17 cellular contexts compared by ENCODE assay signal in the genomic region with DNA sequence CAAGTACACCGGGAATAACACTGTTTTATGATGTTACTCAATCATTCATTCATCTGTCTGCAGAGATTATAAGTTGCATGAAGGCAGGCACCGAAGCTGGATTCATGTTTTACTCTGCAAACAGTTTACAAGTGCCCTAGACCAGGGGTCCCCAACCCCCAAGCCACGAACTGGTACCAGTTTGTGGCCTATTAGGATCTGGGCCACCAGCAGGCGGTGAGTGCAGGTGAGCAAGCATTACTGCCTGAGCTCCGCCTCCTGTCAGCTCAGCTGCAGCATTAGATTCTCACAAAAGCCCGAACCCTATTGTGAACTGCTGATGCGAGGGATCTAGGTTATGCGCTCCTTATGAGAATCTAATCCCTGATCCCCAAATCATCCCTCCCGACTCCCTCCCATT. TPM values are rescaled to one million over a fixed set of nuclear protein-coding genes. Genes with fewer than 3 reads are reported as not detected.
DNase-seq lines count a peak whose midpoint lies in the region; ATAC-seq, FAIRE-seq and TF ChIP-seq lines count a peak whose summit lies in the region.
"Had no signal": no experiment of that assay in that cellular context is flagged by ENCODE, and none has a peak within 500 bp of the region (broad histone marks: within the 10 kb centered on the region; RNA-seq: fewer than 3 reads in every experiment).

No MANE protein-coding gene starts in this region.

- H3K27ac Mint-ChIP-seq in GM23338 = no peak overlapping the region
- H3K27ac Mint-ChIP-seq in H9 = no peak overlapping the region
- H3K27ac Mint-ChIP-seq in type B pancreatic cell = no peak overlapping the region

- H3T11ph ChIP-seq in H9 (ENCODE audit: low read length) = no peak overlapping the region

- H2BK12ac ChIP-seq in H9 (ENCODE audit: insufficient read length, low read depth, low read length) (no peak overlapping the region), H1 (ENCODE audit: low read depth, low read length) (no peak overlapping the region)

- peak in 1 of 2 experiments; percentile 1; a peak in 1 of 4 replicates for TF ChIP-seq RAD21 in H1 (IDR thresholded peaks at IDR 0.05 in 1 of 2, conservative IDR thresholded peaks at IDR 0.05 in 1 of 2; ENCODE audit: low read depth in 2 of 2, low read length in 2 of 2)

- no peak overlapping the region for H2BK5ac ChIP-seq in H9 (ENCODE audit: insufficient read length, low read length)
- no peak overlapping the region for H2BK5ac ChIP-seq in H1 (ENCODE audit: low read depth, low read length)

- no peak for TF ChIP-seq POLR2A in H1 (IDR thresholded peaks at IDR 0.05; ENCODE audit: control extremely low read depth in 1 of 2, low read depth in 2 of 2, low read length in 2 of 2)
- no peak for TF ChIP-seq POLR2A in GM12892 (IDR thresholded peaks at IDR 0.05; ENCODE audit: low read depth, low read length)

- no peak overlapping the region for H2BK20ac ChIP-seq in H9 (ENCODE audit: low read depth, low read length, poor library complexity, severe bottlenecking)
- H2BK20ac ChIP-seq in H1 (ENCODE audit: low read length) = no peak overlapping the region

- no peaks in the 10 kb centered on the region for H3K27me3 ChIP-seq in GM23338 (ENCODE audit: insufficient read depth)
- no peaks in the 10 kb centered on the region for H3K27me3 ChIP-seq in H9 (ENCODE audit: insufficient read depth, low read length)
- no peaks in the 10 kb centered on the region for H3K27me3 ChIP-seq in H1 (replicated peaks in 1 of 4; ENCODE audit: control insufficient read depth in 3 of 4, extremely low read depth in 1 of 4, insufficient read depth in 3 of 4, low read length in 3 of 4)

- FAIRE-seq in H1 (lab: Jason Lieb, UNC) (no peak), GM12892 (lab: Jason Lieb, UNC) (no peak)
- FAIRE-seq: A549, GM12891 had no signal

- H3K14ac ChIP-seq in H9 (ENCODE audit: insufficient read depth, low read length) (no peak overlapping the region), H1 (ENCODE audit: insufficient read length) (no peak overlapping the region)

- H2AFZ ChIP-seq in GM23338 = 0 out of 2 replicates have a peak overlapping the region, but pooled peaks have one; percentile 56
- no peak overlapping the region for H2AFZ ChIP-seq in H9 (ENCODE audit: low read length)
- no peak overlapping the region for H2AFZ ChIP-seq in H1 (ENCODE audit: low read length)

- POLR2A ChIA-PET in H1 (lab: Charles Lee; ENCODE audit: partially characterized antibody) = no interaction called here

- H2AK5ac ChIP-seq in H9 (ENCODE audit: insufficient read length, low read length) = no peak overlapping the region
- no peak overlapping the region for H2AK5ac ChIP-seq in H1 (ENCODE audit: low read depth, low read length)

- H3F3A ChIP-seq in GM23338 (replicated peaks; ENCODE audit: low read depth) = no peaks in the 10 kb centered on the region

- H4K20me1 ChIP-seq in GM23338 (replicated peaks; ENCODE audit: insufficient read depth) = no peaks in the 10 kb centered on the region
- H4K20me1 ChIP-seq in H9 (ENCODE audit: control insufficient read depth, insufficient read depth, insufficient read length) = no peaks in the 10 kb centered on the region
- no peaks in the 10 kb centered on the region for H4K20me1 ChIP-seq in H1 (replicated peaks in 1 of 2; ENCODE audit: control insufficient read depth in 1 of 2, insufficient read depth in 2 of 2, low read length in 2 of 2)

- H4K5ac ChIP-seq in H9 (ENCODE audit: insufficient read length, low read depth, low read length) (no peak overlapping the region), H1 (ENCODE audit: insufficient read length, low read depth, low read length) (no peak overlapping the region)

- no peak overlapping the region for H3K4me2 ChIP-seq in GM23338
- H3K4me2 ChIP-seq in H9 (ENCODE audit: insufficient read depth, insufficient read length, low read length) = no peak overlapping the region
- no peak overlapping the region for H3K4me2 ChIP-seq in H1 (ENCODE audit: insufficient read depth in 1 of 2, low read depth in 2 of 2, low read length in 2 of 2)
- H3K4me2 ChIP-seq: A549 had no signal

- H3K9me2 ChIP-seq in GM23338 (ENCODE audit: insufficient read depth) = 0 out of 2 replicates have a peak, but pooled peaks cover 2% of the 10 kb centered on the region

- peaks cover 3% of the 10 kb centered on the region; the same call in 1 of the 3 replicates for H3K36me3 Mint-ChIP-seq in GM23338 (ENCODE audit: low read depth)
- peaks cover 0 to 7% (median 2%) of the 10 kb centered on the region in 3 experiments; a peak in 2 of 7 replicates for H3K36me3 Mint-ChIP-seq in H9 (ENCODE audit: insufficient read depth in 1 of 3, low read depth in 3 of 3)
- H3K36me3 Mint-ChIP-seq in type B pancreatic cell = no peaks in the 10 kb centered on the region
- H3K36me3 Mint-ChIP-seq: CD4-positive, alpha-beta memory T cell had no signal

- H3K9me3 ChIP-seq in H9 (ENCODE audit: control insufficient read depth, low read depth, low read length) = no peaks in the 10 kb centered on the region
- no peaks in the 10 kb centered on the region for H3K9me3 ChIP-seq in H1 (ENCODE audit: insufficient read depth in 2 of 2, low read depth in 1 of 2, low read length in 1 of 2)
- H3K9me3 ChIP-seq: A549 had no signal

- CTCF ChIA-PET in H1 (lab: Charles Lee; ENCODE audit: partially characterized antibody) = interaction anchor here (3.5 kb wide), 1 partner anchor 8 kb away, joined by 32 read pairs; no protein-coding TSS in a partner anchor

- H3K18ac ChIP-seq in H9 (ENCODE audit: insufficient read length, low read depth, low read length) (no peak overlapping the region), H1 (ENCODE audit: extremely low read depth, low read length) (no peak overlapping the region)

- H3K23me2 ChIP-seq in H9 (ENCODE audit: insufficient read length, low read depth, low read length, poor library complexity, severe bottlenecking) (no peaks in the 10 kb centered on the region), H1 (ENCODE audit: low read depth, low read length) (no peaks in the 10 kb centered on the region)

- H4K91ac ChIP-seq in H9 (ENCODE audit: insufficient read length, low read depth, low read length) (no peak overlapping the region), H1 (replicated peaks; ENCODE audit: insufficient read length, low read length) (no peak overlapping the region)

- H3K27me3 Mint-ChIP-seq in GM23338 (ENCODE audit: insufficient read depth, low read depth, poor library complexity) (peaks cover 2% of the 10 kb centered on the region), H9 (ENCODE audit: low read depth) (peaks cover 5% of the 10 kb centered on the region), type B pancreatic cell (peaks cover 43% of the 10 kb centered on the region)

- H3K36me3 ChIP-seq in GM23338 (ENCODE audit: insufficient read depth) = no peaks in the 10 kb centered on the region
- H3K36me3 ChIP-seq in H1 (ENCODE audit: control insufficient read depth in 2 of 4, insufficient read depth in 4 of 4, low read length in 3 of 4) = no peaks in the 10 kb centered on the region

- H3K56ac ChIP-seq in H9 (ENCODE audit: insufficient read length, low read depth, low read length) (no peak overlapping the region), H1 (replicated peaks; ENCODE audit: insufficient read length, low read depth, low read length) (no peak overlapping the region)

- H3K27ac ChIP-seq in GM23338 (ENCODE audit: low read depth) (no peak overlapping the region), H9 (ENCODE audit: insufficient read length, low read depth, low read length) (no peak overlapping the region), H1 (ENCODE audit: low read depth, low read length) (no peak overlapping the region)
- H3K27ac ChIP-seq: A549 had no signal

- peak; percentile 42 for DNase-seq in GM23338 (ENCODE audit: low spot score)
- DNase-seq in H9 = peak; percentile 54
- no peak for DNase-seq in H1 (ENCODE audit: low read depth in 1 of 2, low spot score in 2 of 2)
- DNase-seq in type B pancreatic cell (ENCODE audit: extremely low spot score, unreplicated experiment) = no peak
- DNase-seq in GM12892 (ENCODE audit: insufficient read length) = no peak
- no peak for DNase-seq in stimulated activated CD4-positive, alpha-beta T cell treated with anti-CD3 and anti-CD28 coated beads, Interleukin-2, amount 100 ng/mL, for 48 hours
- DNase-seq: 8988T; C1 segment of cervical spinal cord; Calu3; CD4-positive, alpha-beta memory T cell; COR-L47; DMS53; GF-D8; HCEC 1CT had no signal

- H3K4ac ChIP-seq in H9 (ENCODE audit: low read depth, low read length) = no peak overlapping the region
- H3K4ac ChIP-seq in H1 (replicated peaks; ENCODE audit: insufficient read length, low read depth, low read length) = no peak overlapping the region

- ATAC-seq in GM23338 = peak; percentile 65
- ATAC-seq: A549 had no signal

- H3K4me1 ChIP-seq in GM23338 (ENCODE audit: insufficient read depth) (no peaks in the 10 kb centered on the region; the same call in 1 of the 2 replicates), H9 (ENCODE audit: insufficient read depth, low read length) (no peaks in the 10 kb centered on the region), H1 (replicated peaks in 1 of 4; ENCODE audit: control insufficient read depth in 3 of 4, insufficient read depth in 4 of 4, low read length in 3 of 4) (peaks cover 0 to 8% (median 2%) of the 10 kb centered on the region in 4 experiments; a peak in 2 of 7 replicates)

- H3K9ac ChIP-seq in H9 (ENCODE audit: extremely low read depth, insufficient read length, low read length) (no peak overlapping the region), H1 (replicated peaks in 1 of 4; ENCODE audit: extremely low read depth in 1 of 4, low read depth in 3 of 4, low read length in 3 of 4) (no peak overlapping the region)

- H3K4me3 ChIP-seq in GM23338 (no peak overlapping the region), H1 (ENCODE audit: extremely low read depth in 1 of 4, insufficient read depth in 2 of 4, low read depth in 3 of 4, low read length in 4 of 4) (no peak overlapping the region)
- H3K4me3 ChIP-seq: A549 had no signal

- H3K4me3 Mint-ChIP-seq in GM23338 (no peak overlapping the region), H9 (no peak overlapping the region), type B pancreatic cell (no peak overlapping the region)
- H3K4me3 Mint-ChIP-seq: CD4-positive, alpha-beta memory T cell had no signal

- H3K79me2 ChIP-seq in GM23338 (replicated peaks; ENCODE audit: insufficient read depth) = no peaks in the 10 kb centered on the region
- H3K79me2 ChIP-seq in H9 (ENCODE audit: insufficient read depth, low read length) = no peaks in the 10 kb centered on the region
- no peaks in the 10 kb centered on the region for H3K79me2 ChIP-seq in H1 (ENCODE audit: control insufficient read depth in 1 of 2, insufficient read depth in 2 of 2, low read length in 2 of 2)

- H3K23ac ChIP-seq in H9 (ENCODE audit: insufficient read length, low read depth, low read length) (no peak overlapping the region), H1 (ENCODE audit: insufficient read length) (no peak overlapping the region)

- H3K79me1 ChIP-seq in H9 (ENCODE audit: insufficient read depth, low read depth, low read length, poor library complexity, severe bottlenecking) (no peaks in the 10 kb centered on the region), H1 (ENCODE audit: low read depth, low read length) (no peaks in the 10 kb centered on the region)

- H4K8ac ChIP-seq in H9 (replicated peaks; ENCODE audit: insufficient read length, low read depth, low read length) (no peak overlapping the region), H1 (ENCODE audit: extremely low read depth, insufficient read depth, low read length) (no peak overlapping the region)

- WGBS in H9 (ENCODE audit: extremely low coverage, insufficient read length, low lambda C conversion rate) = no CpG with 5 or more reads among the region's 9 CpGs
- WGBS in H1 (ENCODE audit: extremely low coverage in 1 of 2, insufficient coverage in 1 of 2, insufficient read length in 1 of 2, insufficient replicate concordance in 2 of 2, low coverage in 1 of 2, low lambda C conversion rate in 2 of 2, missing lambda C conversion rate in 1 of 2), 2 experiments = 84% methylated on average over 9 of the region's 9 CpGs; no CpG with 5 or more reads in 1 of the 2 experiments

- H2BK15ac ChIP-seq in H9 (ENCODE audit: low read depth, low read length) (no peak overlapping the region), H1 (ENCODE audit: low read length) (no peak overlapping the region)

- TF ChIP-seq EP300 in H1 (IDR thresholded peaks at IDR 0.05; ENCODE audit: borderline replicate concordance in 1 of 2, low read depth in 2 of 2, low read length in 2 of 2) = no peak

- TF ChIP-seq CTCF in GM23338 (conservative IDR thresholded peaks at IDR 0.05; ENCODE audit: low read depth in 2 of 2) (no peak), H9 (conservative IDR thresholded peaks at IDR 0.05) (peak; percentile 28; the same call in 1 of the 3 replicates), H1 (IDR thresholded peaks at IDR 0.05; ENCODE audit: control extremely low read depth in 1 of 3, insufficient read depth in 1 of 3, low read depth in 1 of 3, low read length in 3 of 3) (peak; percentile 7 to 40 (median 24); a peak in 2 of 4 replicates), type B pancreatic cell (conservative IDR thresholded peaks at IDR 0.05) (no peak)

- H3K9me3 Mint-ChIP-seq in GM23338 (peaks cover 5% of the 10 kb centered on the region; the same call in 2 of the 3 replicates), H9 (peaks cover 4 to 9% of the 10 kb centered on the region in 2 experiments; a peak in 4 of 5 replicates), type B pancreatic cell (no peaks in the 10 kb centered on the region)

- H3K4me1 Mint-ChIP-seq in GM23338 (peaks cover 10% of the 10 kb centered on the region; the same call in 2 of the 3 replicates), H9 (peaks cover 12 to 17% of the 10 kb centered on the region in 2 experiments), type B pancreatic cell (ENCODE audit: unreplicated experiment) (no peaks in the 10 kb centered on the region)
- H3K4me1 Mint-ChIP-seq: CD4-positive, alpha-beta memory T cell had no signal

- H2BK120ac ChIP-seq in H9 (ENCODE audit: low read depth, low read length, poor library complexity, severe bottlenecking) (no peak overlapping the region), H1 (replicated peaks; ENCODE audit: low read depth, low read length) (no peak overlapping the region)

RNA-seq across cellular contexts. Expression of gene PLXNC1, which starts 38.1 kb away (rescaled TPM):
- 2.4 and 6.5 TPM in 2 replicates for total RNA-seq in GM23338 (2014; rRNA removed; shearing (Covaris generic))
- 1.4 and 1.9 TPM in 2 replicates for polyA plus RNA-seq in GM23338 (2016; fragmentation: Nextera tagmentation; extraction: Ambion mirVana)
- 0.53 and 1.2 TPM in 2 replicates for total RNA-seq in H9 (2021)
- total RNA-seq in H1 (2021; fragmentation: NEBNext Ultra II Directional; extraction: Animal tissue kit (Norgen Biotek cat#: 25700)) = 1.3 and 2.0 TPM in 2 replicates
- 0.83 and 0.86 TPM in 2 replicates for polyA plus RNA-seq in H1 (2011; rRNA removed)
- polyA plus RNA-seq in H1 (2011; cell fraction: cytosol; rRNA removed) = 0.80 TPM
- 1.4 TPM for polyA plus RNA-seq in H1 (2011; cell fraction: nucleus; rRNA removed)
- 1.6 to 2.5 TPM (median 1.8 TPM) in 4 replicates for polyA plus RNA-seq in H1 (2012, experiment 1 of 2)
- polyA plus RNA-seq in H1 (2012, experiment 2 of 2) = 0.08 TPM
- 1.2 TPM for polyA plus RNA-seq in H1 (2013, experiment 1 of 2)
- 1.1 TPM for polyA plus RNA-seq in H1 (2013, experiment 2 of 2)
- polyA minus RNA-seq in H1 (2011; rRNA and poly(A)+ RNA removed) = 3.0 and 5.2 TPM in 2 replicates
- 0.81 TPM for polyA minus RNA-seq in H1 (2011; cell fraction: cytosol; rRNA and poly(A)+ RNA removed)
- polyA minus RNA-seq in H1 (2011; cell fraction: nucleus; rRNA and poly(A)+ RNA removed) = 6.7 TPM
- 7.1 and 8.3 TPM in 2 replicates for total RNA-seq in type B pancreatic cell (ENCODE audit: low replicate concordance)
- polyA plus RNA-seq in GM12892 (2012; ENCODE audit: missing spikeins) = 14.3 TPM
- total RNA-seq: G401 had no signal

Comparison
In these comparisons a context has a peak if more than half of its experiments do, and no peak if none do; other contexts are left out.
1. DNase-seq: peak in GM23338 (single experiment) and H9 (single experiment); none in H1 (0 of 2), type B pancreatic cell (single experiment), GM12892 (single experiment) and stimulated activated CD4-positive, alpha-beta T cell treated with anti-CD3 and anti-CD28 coated beads, Interleukin-2, amount 100 ng/mL, for 48 hours (0 of 2).
2. CTCF ChIP-seq: peak in H9 (single experiment) and H1 (3 of 3); none in GM23338 (0 of 2) and type B pancreatic cell (single experiment).